In genomic region chr1:112956503-112957132, GRCh38 we compare ENCODE assay signal across 8 cellular contexts. TPM values are rescaled to one million over a fixed set of nuclear protein-coding genes. Genes with fewer than 3 reads are reported as not detected.
DNase-seq lines count a peak whose midpoint lies in the region; ATAC-seq, FAIRE-seq and TF ChIP-seq lines count a peak whose summit lies in the region.

No MANE protein-coding gene starts in this region.

- H3K36me3 ChIP-seq in BLaER1: peaks cover 22% of the 10 kb centered on the region

- peak overlapping the region; percentile 84 for H3K4me2 ChIP-seq in BLaER1

- peaks cover 50% of the 10 kb centered on the region for H3K4me1 ChIP-seq in BLaER1

- intact Hi-C loops in cardiac septum (cut with DNase I): loop anchor here (2.0 to 5.0 kb wide), 5 partner anchors 42 to 338 kb away; partner anchors contain the start of genes CAPZA1, PPM1J and ST7L

- H3K27me3 ChIP-seq in BLaER1: no peaks in the 10 kb centered on the region

- H3K4me3 ChIP-seq in BLaER1 (peak overlapping the region; percentile 84), LNCaP clone FGC (ENCODE audit: low read depth, low read length) (peak overlapping the region; percentile 74)

- ATAC-seq in GM21526 (IDR thresholded peaks at IDR 0.05; ENCODE audit: low FRiP score, unreplicated experiment) (peak; percentile 6), HG03469 (IDR thresholded peaks at IDR 0.05; ENCODE audit: unreplicated experiment) (no peak)

- no peak for FAIRE-seq in GM19239 (lab: Jason Lieb, UNC)

- H3K27ac ChIP-seq in BLaER1: peak overlapping the region; percentile 91

- no peaks in the 10 kb centered on the region for H3K9me3 ChIP-seq in BLaER1

- H3K9ac ChIP-seq in BLaER1: peak overlapping the region; percentile 92

- no peak for TF ChIP-seq CTCF in LNCaP clone FGC (IDR thresholded peaks at IDR 0.05; ENCODE audit: control insufficient read depth, extremely low read depth, insufficient read depth)

- peaks cover 40% of the 10 kb centered on the region for H4K20me1 ChIP-seq in BLaER1

- DNase-seq in LNCaP clone FGC (ENCODE audit: low read depth) (no peak), cardiac septum (ENCODE audit: low spot score) (peak; percentile 81), renal cortical epithelial cell (ENCODE audit: low read depth) (peak; percentile 42), GM19239 (ENCODE audit: insufficient read length, low spot score) (no peak)
- DNase-seq in activated effector memory CD4-positive, alpha-beta T cell treated with Interleukin-2 at 50 U/mL for 16 hours: peak; percentile 27

RNA-seq across cellular contexts. Expression of gene SLC16A1, which starts 0.6 kb away (rescaled TPM):
- total RNA-seq in cardiac septum (119 TPM), renal cortical epithelial cell (128 and 149 TPM in 2 replicates)

Comparison
In these comparisons a context has a peak if more than half of its experiments do, and no peak if none do; other contexts are left out.
1. DNase-seq: peak in activated effector memory CD4-positive, alpha-beta T cell treated with Interleukin-2 at 50 U/mL for 16 hours (single experiment), cardiac septum (single experiment) and renal cortical epithelial cell (single experiment); none in LNCaP clone FGC (single experiment) and GM19239 (single experiment).